8 cellular contexts compared by ENCODE assay signal in the genomic region with DNA sequence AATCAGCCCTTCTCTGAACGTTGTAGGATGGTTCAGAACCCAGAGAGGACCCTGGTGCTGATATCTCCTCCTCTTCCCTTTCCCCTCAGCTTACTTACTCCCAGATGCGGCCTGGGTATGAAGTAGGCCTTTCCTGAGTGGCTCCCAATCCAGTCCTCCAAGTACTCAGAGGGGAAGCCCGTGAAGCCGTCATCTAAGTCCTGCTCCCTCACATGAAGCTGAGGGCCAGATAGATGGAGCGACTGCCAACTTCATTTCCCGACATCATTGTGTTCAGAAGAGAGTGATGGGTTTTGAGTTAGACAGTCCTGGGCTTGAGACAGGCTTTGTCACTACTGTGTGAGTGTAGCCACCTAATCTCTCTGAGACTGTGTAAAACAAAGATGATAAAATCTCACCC. TPM values are rescaled to one million over a fixed set of nuclear protein-coding genes. Genes with fewer than 3 reads are reported as not detected.
A peak's percentile ranks its signal among the peaks of the same experiment; 100 is the strongest.
DNase-seq lines count a peak whose midpoint lies in the region; ATAC-seq and TF ChIP-seq lines count a peak whose summit lies in the region.

No MANE protein-coding gene starts in this region.

- H3K27me3 Mint-ChIP-seq in activated naive CD4-positive, alpha-beta T cell treated with anti-CD3 and anti-CD28 coated beads for 36 hours (ENCODE audit: low read depth), result no peaks in the 10 kb centered on the region

- ATAC-seq in GM21825 (IDR thresholded peaks at IDR 0.05; ENCODE audit: unreplicated experiment), result no peak

- no peak for TF ChIP-seq CTCF in tibial artery (IDR thresholded peaks at IDR 0.05)

- H3K27me3 ChIP-seq in adipocyte (replicated peaks; ENCODE audit: control insufficient read depth, insufficient read depth, low read length) (no peaks in the 10 kb centered on the region), tibial artery (no peaks in the 10 kb centered on the region)

- intact Hi-C loops in activated naive CD4-positive, alpha-beta T cell treated with anti-CD3 and anti-CD28 coated beads for 36 hours (cut with micrococcal nuclease), result loop anchor here (1.0 to 2.0 kb wide), 10 partner anchors 20 to 424 kb away; a partner anchor contains a TSS
- intact Hi-C loops in tibial artery (cut with DNase I; ENCODE audit: low total_unique reads), result loop anchor here (5.0 kb wide), 2 partner anchors 71 to 104 kb away; a partner anchor contains a TSS

- H3K4me3 Mint-ChIP-seq in activated naive CD4-positive, alpha-beta T cell treated with anti-CD3 and anti-CD28 coated beads for 36 hours, result peak overlapping the region; percentile 83

- H3K36me3 Mint-ChIP-seq in activated naive CD4-positive, alpha-beta T cell treated with anti-CD3 and anti-CD28 coated beads for 36 hours (ENCODE audit: low read depth), result no peaks in the 10 kb centered on the region

- H3K9me3 Mint-ChIP-seq in activated naive CD4-positive, alpha-beta T cell treated with anti-CD3 and anti-CD28 coated beads for 36 hours, result no peaks in the 10 kb centered on the region

- H3K4me1 Mint-ChIP-seq in activated naive CD4-positive, alpha-beta T cell treated with anti-CD3 and anti-CD28 coated beads for 36 hours (ENCODE audit: low read depth), result peaks cover 27% of the 10 kb centered on the region

- no peak for DNase-seq in activated naive CD4-positive, alpha-beta T cell treated with anti-CD3 and anti-CD28 coated beads for 36 hours
- DNase-seq in activated naive CD4-positive, alpha-beta T cell treated with Interleukin-2 at 50 U/mL for 16 hours, result no peak
- DNase-seq in adipocyte (ENCODE audit: low read depth) (no peak), medulla oblongata (ENCODE audit: extremely low spot score) (peak; percentile 10), tibial artery (no peak), DMS114 treated with DMSO at 0.1 percent for 48 hours (lab: John Stamatoyannopoulos, UW; ENCODE audit: unreplicated experiment) (no peak)
- DNase-seq in activated CD4-positive, CD25-positive, alpha-beta regulatory T cell treated with anti-CD3 and anti-CD28 coated beads, Interleukin-2, amount 50 U/mL, for 72 hours, result no peak

- CTCF ChIA-PET in activated naive CD4-positive, alpha-beta T cell treated with anti-CD3 and anti-CD28 coated beads for 36 hours (lab: Charles Lee), result interaction anchor here (0.6 to 4.6 kb wide), 20 partner anchors 9 to 424 kb away, joined by 3 to 36 read pairs (median 6); a partner anchor contains a TSS

- no peak overlapping the region for H3K4me3 ChIP-seq in adipocyte (ENCODE audit: low read length)
- H3K4me3 ChIP-seq in tibial artery, result peak overlapping the region; percentile 63 to 64

- H3K4me1 ChIP-seq in adipocyte (ENCODE audit: control insufficient read depth, insufficient read depth, low read length) (peaks cover 43% of the 10 kb centered on the region), tibial artery (peaks cover 0 to 53% (median 23%) of the 10 kb centered on the region in 4 donors)

- no peaks in the 10 kb centered on the region for H3K36me3 ChIP-seq in adipocyte (ENCODE audit: control insufficient read depth, insufficient read depth, low read length, severe bottlenecking)
- no peaks in the 10 kb centered on the region for H3K36me3 ChIP-seq in tibial artery

- H3K27ac ChIP-seq in tibial artery, result peak overlapping the region; percentile 80 to 91

- H3K27ac Mint-ChIP-seq in activated naive CD4-positive, alpha-beta T cell treated with anti-CD3 and anti-CD28 coated beads for 36 hours, result peak overlapping the region; percentile 6

- no peaks in the 10 kb centered on the region for H3K9me3 ChIP-seq in adipocyte (ENCODE audit: control insufficient read depth, low read length)
- H3K9me3 ChIP-seq in tibial artery, result no peaks in the 10 kb centered on the region

- H3K9ac ChIP-seq in adipocyte (ENCODE audit: low read length), result peak overlapping the region; percentile 88

RNA-seq across cellular contexts. Expression of a gene that starts 2.7 kb away (rescaled TPM):
- 1 to 10 TPM in 1 of 2 experiments, under 1 TPM in 1; 0.88 to 1.3 TPM for total RNA-seq in activated naive CD4-positive, alpha-beta T cell treated with anti-CD3 and anti-CD28 coated beads for 36 hours

RNA-seq across cellular contexts. Expression of a gene that starts 25.0 kb away (rescaled TPM):
- total RNA-seq in activated naive CD4-positive, alpha-beta T cell treated with anti-CD3 and anti-CD28 coated beads for 36 hours, result 10 to 100 TPM; 86.6 to 87.3 TPM
